ENCODE assay signal across 1 cellular context in genomic region chr1:244970661-244971523, GRCh38.
TF ChIP-seq lines count a peak whose summit lies in the region.

No MANE protein-coding gene starts in this region.

TF ChIP-seq in K562, 482 proteins besides CTCF, POLR2A, EP300 and RAD21 (continued from another document and continues in another):
- peak; percentile 30 to 59 for TF ChIP-seq AFF1 (IDR thresholded peaks at IDR 0.05; ENCODE audit: low read depth in 1 of 2, partially characterized antibody in 2 of 2)
- no peak for TF ChIP-seq NCOA6 (IDR thresholded peaks at IDR 0.05)
- no peak for TF ChIP-seq ZNF311 (CRISPR knock-in tag; IDR thresholded peaks at IDR 0.05)
- 0 out of 2 replicates have a peak, but pooled peaks have one; percentile 9 for TF ChIP-seq POLR2AphosphoS2 (IDR thresholded peaks at IDR 0.05; ENCODE audit: low read length)
- TF ChIP-seq TAF15 (IDR thresholded peaks at IDR 0.05; ENCODE audit: low read depth, low read length): no peak
- TF ChIP-seq ZNF511 (CRISPR knock-in tag; IDR thresholded peaks at IDR 0.05): peak; percentile 31; the same call in 1 of the 2 replicates
- TF ChIP-seq ZNF518B (CRISPR knock-in tag; IDR thresholded peaks at IDR 0.05): no peak
- TF ChIP-seq ELK1 (CRISPR knock-in tag; IDR thresholded peaks at IDR 0.05): no peak
- TF ChIP-seq FUS (optimal IDR thresholded peaks at IDR 0.05; ENCODE audit: low read depth, low read length): peak; percentile 39
- TF ChIP-seq TAF1 (IDR thresholded peaks at IDR 0.05; ENCODE audit: control insufficient read depth, extremely low read depth, insufficient read depth, low read length, severe bottlenecking): peak; percentile 93
- no peak for TF ChIP-seq MYBL2 (IDR thresholded peaks at IDR 0.05; ENCODE audit: low read depth)
- TF ChIP-seq MYBL2 (CRISPR knock-in tag; IDR thresholded peaks at IDR 0.05; ENCODE audit: borderline replicate concordance): no peak
- TF ChIP-seq CSDE1 (IDR thresholded peaks at IDR 0.05): peak in 1 of 2 experiments; percentile 89; a peak in 2 of 4 replicates
- TF ChIP-seq CBFA2T3 (IDR thresholded peaks at IDR 0.05): peak; percentile 45; the same call in 1 of the 2 replicates
- TF ChIP-seq ARID2 (IDR thresholded peaks at IDR 0.05): no peak
- TF ChIP-seq NR4A1 (CRISPR knock-in tag; IDR thresholded peaks at IDR 0.05): no peak
- TF ChIP-seq NR4A1 (tag; IDR thresholded peaks at IDR 0.05): peak; percentile 69
- TF ChIP-seq ZNF740 (CRISPR knock-in tag; IDR thresholded peaks at IDR 0.05): peak; percentile 95; the same call in 1 of the 2 replicates
- TF ChIP-seq ZNF740 (tag; IDR thresholded peaks at IDR 0.05): peak in 1 of 2 experiments; percentile 77; a peak in 2 of 4 replicates
- no peak for TF ChIP-seq SNIP1 (IDR thresholded peaks at IDR 0.05; ENCODE audit: low read depth)
- TF ChIP-seq RNF219 (CRISPR knock-in tag; IDR thresholded peaks at IDR 0.05): no peak
- peak; percentile 95 for TF ChIP-seq HNRNPLL (IDR thresholded peaks at IDR 0.05; ENCODE audit: low read depth, low read length, poor library complexity, severe bottlenecking)
- TF ChIP-seq ZNF830 (CRISPR knock-in tag; IDR thresholded peaks at IDR 0.05): peak; percentile 78; the same call in 1 of the 2 replicates
- TF ChIP-seq SLC30A9 (CRISPR knock-in tag; IDR thresholded peaks at IDR 0.05): no peak
- no peak for TF ChIP-seq BCL6 (CRISPR knock-in tag; IDR thresholded peaks at IDR 0.05)
- 0 out of 2 replicates have a peak, but pooled peaks have one; percentile 60 for TF ChIP-seq GTF2A2 (tag; IDR thresholded peaks at IDR 0.05)
- TF ChIP-seq SNRNP70 (optimal IDR thresholded peaks at IDR 0.05; ENCODE audit: low read depth, low read length): no peak
- TF ChIP-seq PKNOX1 (IDR thresholded peaks at IDR 0.05): no peak
- TF ChIP-seq ARID1B (IDR thresholded peaks at IDR 0.05): peak; percentile 60
- peak; percentile 80; the same call in 1 of the 2 replicates for TF ChIP-seq CGGBP1 (CRISPR knock-in tag; IDR thresholded peaks at IDR 0.05)
- no peak for TF ChIP-seq NCOA4 (IDR thresholded peaks at IDR 0.05; ENCODE audit: partially characterized antibody)
- no peak for TF ChIP-seq HES1 (IDR thresholded peaks at IDR 0.05; ENCODE audit: low read depth)
- TF ChIP-seq ETV6 (IDR thresholded peaks at IDR 0.05; ENCODE audit: borderline replicate concordance in 1 of 2, low read depth in 2 of 2, low read length in 1 of 2): no peak
- TF ChIP-seq ETV6 (CRISPR knock-in tag; IDR thresholded peaks at IDR 0.05; ENCODE audit: borderline replicate concordance): no peak
- TF ChIP-seq PHF20 (IDR thresholded peaks at IDR 0.05; ENCODE audit: partially characterized antibody): peak; percentile 94
- peak; percentile 48; the same call in 1 of the 2 replicates for TF ChIP-seq FOXP4 (CRISPR knock-in tag; IDR thresholded peaks at IDR 0.05; ENCODE audit: borderline replicate concordance)
- peak; percentile 69 for TF ChIP-seq NCOR1 (IDR thresholded peaks at IDR 0.05)
- TF ChIP-seq YY1 (IDR thresholded peaks at IDR 0.05; ENCODE audit: borderline replicate concordance in 1 of 3, control insufficient read depth in 1 of 3, extremely low read depth in 1 of 3, insufficient read depth in 3 of 3, insufficient read length in 1 of 3, insufficient replicate concordance in 2 of 3, low read depth in 1 of 3, low read length in 2 of 3): peak; percentile 91 to 95 (median 94)
- TF ChIP-seq ZEB2 (IDR thresholded peaks at IDR 0.05): no peak
- TF ChIP-seq ZNF217 (CRISPR knock-in tag; IDR thresholded peaks at IDR 0.05): no peak
- TF ChIP-seq HNRNPH1 (optimal IDR thresholded peaks at IDR 0.05; ENCODE audit: low read depth, low read length): no peak
- TF ChIP-seq FOXO4 (CRISPR knock-in tag; IDR thresholded peaks at IDR 0.05): no peak
- no peak for TF ChIP-seq ARHGAP35 (IDR thresholded peaks at IDR 0.05; ENCODE audit: partially characterized antibody)
- no peak for TF ChIP-seq ZNF165 (CRISPR knock-in tag; IDR thresholded peaks at IDR 0.05; ENCODE audit: borderline replicate concordance)
- no peak for TF ChIP-seq ZNF764 (CRISPR knock-in tag; IDR thresholded peaks at IDR 0.05; ENCODE audit: low read depth)
- TF ChIP-seq ZBTB7A (IDR thresholded peaks at IDR 0.05; ENCODE audit: borderline replicate concordance, control insufficient read depth, low read depth, low read length): peak; percentile 61
- TF ChIP-seq HDGF (IDR thresholded peaks at IDR 0.05): no peak
